24 cellular contexts compared by ENCODE assay signal in genomic region chr12:111122458-111122878, GRCh38.
DNase-seq lines count a peak whose midpoint lies in the region; ATAC-seq and TF ChIP-seq lines count a peak whose summit lies in the region.
"Had no signal": no experiment of that assay in that cellular context is flagged by ENCODE, and none has a peak within 500 bp of the region (broad histone marks: within the 10 kb centered on the region; RNA-seq: fewer than 3 reads in every experiment).

No MANE protein-coding gene starts in this region.

- peaks cover 41% of the 10 kb centered on the region for H4K20me1 ChIP-seq in SU-DHL-6 (ENCODE audit: low read depth, low read length)
- H4K20me1 ChIP-seq: BLaER1 treated with 17β-estradiol and CSF1 and Interleukin-3, amounts not matched to agents 10 nM and 100 nM had no signal

- no peaks in the 10 kb centered on the region for H3K9me3 Mint-ChIP-seq in neural crest cell
- peaks cover 0 to 1% (median 0%) of the 10 kb centered on the region in 9 donors for H3K9me3 Mint-ChIP-seq in naive thymus-derived CD8-positive, alpha-beta T cell
- H3K9me3 Mint-ChIP-seq: activated CD4-positive, alpha-beta memory T cell treated with anti-CD3 and anti-CD28 coated beads, Interleukin-2, amount 10 ng/mL, durations not matched to agents 7 days and 5 days; activated naive CD4-positive, alpha-beta T cell treated with anti-CD3 and anti-CD28 coated beads for 36 hours; central memory CD8-positive, alpha-beta T cell; GM23338; stimulated activated effector memory CD8-positive, alpha-beta T cell treated with anti-CD3 and anti-CD28 coated beads, Interleukin-12 subunit alpha, Interleukin-12 subunit beta, amount 100 ng/mL, for 72 hours; T-helper 2 cell treated with Interferon-gamma antibody and Interleukin-4, amounts not matched to agents 5 μg/mL and 100 μg/mL, for 36 hours had no signal

- DNase-seq in DMS153 (lab: John Stamatoyannopoulos, UW): peak; percentile 16
- DNase-seq in NCI-H1105 (lab: John Stamatoyannopoulos, UW): peak; percentile 71
- DNase-seq in neural crest cell (ENCODE audit: low read depth, low spot score): no peak
- no peak for DNase-seq in naive thymus-derived CD8-positive, alpha-beta T cell
- DNase-seq in NCI-H146 (lab: John Stamatoyannopoulos, UW): no peak
- no peak for DNase-seq in hepatic stellate cell (ENCODE audit: low spot score)
- DNase-seq: activated CD4-positive, alpha-beta memory T cell treated with anti-CD3 and anti-CD28 coated beads, Interleukin-2, amount 10 ng/mL, durations not matched to agents 7 days and 5 days; activated CD8-positive, alpha-beta memory T cell treated with anti-CD3 and anti-CD28 coated beads, Interleukin-2, amount 50 U/mL, for 48 hours; activated naive CD4-positive, alpha-beta T cell treated with anti-CD3 and anti-CD28 coated beads for 36 hours; DND-41; foreskin fibroblast; head of caudate nucleus; NCI-H1048; NCI-H2029 treated with DMSO at 0.1 percent for 48 hours; NCI-H446; SHP77; transverse colon had no signal

- H3K4me1 Mint-ChIP-seq in neural crest cell: peaks cover 12% of the 10 kb centered on the region
- H3K4me1 Mint-ChIP-seq in naive thymus-derived CD8-positive, alpha-beta T cell: peaks cover 0 to 4% (median 0%) of the 10 kb centered on the region in 4 donors
- H3K4me1 Mint-ChIP-seq: activated CD4-positive, alpha-beta memory T cell treated with anti-CD3 and anti-CD28 coated beads, Interleukin-2, amount 10 ng/mL, durations not matched to agents 7 days and 5 days; central memory CD8-positive, alpha-beta T cell; stimulated activated effector memory CD8-positive, alpha-beta T cell treated with anti-CD3 and anti-CD28 coated beads, Interleukin-12 subunit alpha, Interleukin-12 subunit beta, amount 100 ng/mL, for 72 hours had no signal

- H3K4me3 ChIP-seq in SU-DHL-6 (ENCODE audit: insufficient read depth, low read length, poor library complexity, severe bottlenecking): no peak overlapping the region
- H3K4me3 ChIP-seq: BLaER1 treated with 17β-estradiol and CSF1 and Interleukin-3, amounts not matched to agents 10 nM and 100 nM; esophagus muscularis mucosa; GM23338; transverse colon had no signal

- no peaks in the 10 kb centered on the region for H3K9me3 ChIP-seq in SU-DHL-6 (ENCODE audit: insufficient read depth, low read length)
- H3K9me3 ChIP-seq: BLaER1 treated with 17β-estradiol and CSF1 and Interleukin-3, amounts not matched to agents 10 nM and 100 nM; esophagus muscularis mucosa; transverse colon had no signal

- peak overlapping the region; percentile 47 for H3K27ac Mint-ChIP-seq in neural crest cell (ENCODE audit: unreplicated experiment)
- no peak overlapping the region for H3K27ac Mint-ChIP-seq in naive thymus-derived CD8-positive, alpha-beta T cell
- H3K27ac Mint-ChIP-seq: activated CD4-positive, alpha-beta memory T cell treated with anti-CD3 and anti-CD28 coated beads, Interleukin-2, amount 10 ng/mL, durations not matched to agents 7 days and 5 days; activated naive CD4-positive, alpha-beta T cell treated with anti-CD3 and anti-CD28 coated beads for 36 hours; GM23338; stimulated activated effector memory CD8-positive, alpha-beta T cell treated with anti-CD3 and anti-CD28 coated beads, Interleukin-12 subunit alpha, Interleukin-12 subunit beta, amount 100 ng/mL, for 72 hours; T-helper 2 cell treated with Interferon-gamma antibody and Interleukin-4, amounts not matched to agents 5 μg/mL and 100 μg/mL, for 36 hours had no signal

- H3K9me2 ChIP-seq in SU-DHL-6 (replicated peaks; ENCODE audit: insufficient read depth, low read length): no peaks in the 10 kb centered on the region

- no peaks in the 10 kb centered on the region for H3K27me3 ChIP-seq in SU-DHL-6 (ENCODE audit: low read length)
- H3K27me3 ChIP-seq: esophagus muscularis mucosa, transverse colon had no signal

- H3K36me3 Mint-ChIP-seq in neural crest cell (ENCODE audit: low read depth): no peaks in the 10 kb centered on the region
- H3K36me3 Mint-ChIP-seq in naive thymus-derived CD8-positive, alpha-beta T cell: no peaks in the 10 kb centered on the region
- H3K36me3 Mint-ChIP-seq: stimulated activated effector memory CD8-positive, alpha-beta T cell treated with anti-CD3 and anti-CD28 coated beads, Interleukin-12 subunit alpha, Interleukin-12 subunit beta, amount 100 ng/mL, for 72 hours had no signal

- peaks cover 100% of the 10 kb centered on the region for H3K79me2 ChIP-seq in SU-DHL-6 (ENCODE audit: insufficient read depth, low read length)

- H3K27ac ChIP-seq in SU-DHL-6 (ENCODE audit: low read depth, low read length): 0 out of 2 replicates have a peak overlapping the region, but pooled peaks have one; percentile 5
- H3K27ac ChIP-seq: BLaER1 treated with 17β-estradiol and CSF1 and Interleukin-3, amounts not matched to agents 10 nM and 100 nM; esophagus muscularis mucosa; transverse colon had no signal

- no peaks in the 10 kb centered on the region for H3K27me3 Mint-ChIP-seq in neural crest cell (ENCODE audit: low read depth)
- H3K27me3 Mint-ChIP-seq in naive thymus-derived CD8-positive, alpha-beta T cell: peaks cover 0 to 9% (median 3%) of the 10 kb centered on the region in 5 donors

- H3K4me2 ChIP-seq in SU-DHL-6 (ENCODE audit: low read depth, low read length, poor library complexity, severe bottlenecking): no peak overlapping the region
- H3K4me2 ChIP-seq: GM23338 had no signal

- H3K4me3 Mint-ChIP-seq in neural crest cell: no peak overlapping the region
- no peak overlapping the region for H3K4me3 Mint-ChIP-seq in naive thymus-derived CD8-positive, alpha-beta T cell
- H3K4me3 Mint-ChIP-seq: activated CD4-positive, alpha-beta memory T cell treated with anti-CD3 and anti-CD28 coated beads, Interleukin-2, amount 10 ng/mL, durations not matched to agents 7 days and 5 days; activated naive CD4-positive, alpha-beta T cell treated with anti-CD3 and anti-CD28 coated beads for 36 hours; central memory CD8-positive, alpha-beta T cell; GM23338; stimulated activated effector memory CD8-positive, alpha-beta T cell treated with anti-CD3 and anti-CD28 coated beads, Interleukin-12 subunit alpha, Interleukin-12 subunit beta, amount 100 ng/mL, for 72 hours; T-helper 2 cell treated with Interferon-gamma antibody and Interleukin-4, amounts not matched to agents 5 μg/mL and 100 μg/mL, for 36 hours had no signal

- peaks cover 76% of the 10 kb centered on the region for H3K36me3 ChIP-seq in SU-DHL-6 (ENCODE audit: low read length)
- H3K36me3 ChIP-seq: BLaER1 treated with 17β-estradiol and CSF1 and Interleukin-3, amounts not matched to agents 10 nM and 100 nM; esophagus muscularis mucosa; transverse colon had no signal

- no peak for ATAC-seq in naive thymus-derived CD8-positive, alpha-beta T cell
- ATAC-seq: stimulated activated effector memory CD8-positive, alpha-beta T cell treated with anti-CD3 and anti-CD28 coated beads, Interleukin-12 subunit alpha, Interleukin-12 subunit beta, amount 100 ng/mL, for 72 hours had no signal

- H3K9ac ChIP-seq in SU-DHL-6 (ENCODE audit: low read length): no peak overlapping the region
- H3K9ac ChIP-seq: BLaER1 treated with 17β-estradiol and CSF1 and Interleukin-3, amounts not matched to agents 10 nM and 100 nM had no signal

- TF ChIP-seq CTCF in SU-DHL-6 (IDR thresholded peaks at IDR 0.05; ENCODE audit: insufficient read depth, low read length, poor library complexity, severe bottlenecking): no peak
- no peak for TF ChIP-seq CTCF in neural crest cell (conservative IDR thresholded peaks at IDR 0.05)

- H3F3A ChIP-seq in SU-DHL-6 (ENCODE audit: insufficient read depth): peaks cover 25% of the 10 kb centered on the region

- POLR2A ChIA-PET in naive thymus-derived CD8-positive, alpha-beta T cell (lab: Charles Lee): no interaction called here

- H2AFZ ChIP-seq in SU-DHL-6 (ENCODE audit: low read depth, low read length, severe bottlenecking): no peak overlapping the region
- H2AFZ ChIP-seq: GM23338 had no signal

Comparison
In these comparisons a context has a peak if more than half of its experiments do, and no peak if none do; other contexts are left out.
1. DNase-seq: peak in DMS153 (single experiment) and NCI-H1105 (single experiment); none in neural crest cell (single experiment), naive thymus-derived CD8-positive, alpha-beta T cell (0 of 10), NCI-H146 (single experiment) and hepatic stellate cell (single experiment).